ENCODE assay signal across 14 cellular contexts in genomic region chr14:92457018-92457565, GRCh38.
"Had no signal": no experiment of that assay in that cellular context is flagged by ENCODE, and none has a peak within 500 bp of the region (broad histone marks: within the 10 kb centered on the region; RNA-seq: fewer than 3 reads in every experiment).

No MANE protein-coding gene starts in this region.

- H3K27me3 ChIP-seq: adrenal gland, upper lobe of right lung had no signal

- H3K9me3 Mint-ChIP-seq: activated CD4-positive, alpha-beta T cell treated with anti-CD3 and anti-CD28 coated beads, Interleukin-2, amount 10 ng/mL, durations not matched to agents 7 days and 5 days; activated T-helper 2 cell treated with anti-CD3 and anti-CD28 coated beads, Interferon-gamma antibody, Interleukin-2, Interleukin-4, amounts not matched to agents 10 μg/mL and 5 μg/mL and 100 μg/mL, durations not matched to agents 14 hours and 24 hours and 36 hours; immature natural killer cell; T-cell had no signal

- H3K27ac Mint-ChIP-seq: activated CD4-positive, alpha-beta T cell treated with anti-CD3 and anti-CD28 coated beads, Interleukin-2, amount 10 ng/mL, durations not matched to agents 7 days and 5 days; activated T-helper 2 cell treated with anti-CD3 and anti-CD28 coated beads, Interferon-gamma antibody, Interleukin-2, Interleukin-4, amounts not matched to agents 10 μg/mL and 5 μg/mL and 100 μg/mL, durations not matched to agents 14 hours and 24 hours and 36 hours; immature natural killer cell; T-cell had no signal

- H3K4me3 Mint-ChIP-seq: activated CD4-positive, alpha-beta T cell treated with anti-CD3 and anti-CD28 coated beads, Interleukin-2, amount 10 ng/mL, durations not matched to agents 7 days and 5 days; immature natural killer cell; T-cell had no signal

- H3K4me3 ChIP-seq: adrenal gland, suprapubic skin had no signal

- H3K36me3 Mint-ChIP-seq: immature natural killer cell, T-cell had no signal

- H3K4me1 ChIP-seq: adrenal gland had no signal

- ATAC-seq: T-cell had no signal

- H3K9me3 ChIP-seq: adrenal gland, lower lobe of right lung, suprapubic skin, upper lobe of right lung had no signal

- H3K27ac ChIP-seq: suprapubic skin had no signal

- H3K27me3 Mint-ChIP-seq: T-cell had no signal

- DNase-seq: activated CD4-positive, alpha-beta T cell treated with anti-CD3 and anti-CD28 coated beads, Interleukin-2, amount 10 ng/mL, durations not matched to agents 7 days and 5 days; activated naive CD4-positive, alpha-beta T cell treated with anti-CD3 and anti-CD28 coated beads, Interleukin-2, amount 50 U/mL, for 16 hours; cortex of kidney; effector CD8-positive, alpha-beta T cell; stimulated activated CD4-positive, alpha-beta T cell treated with anti-CD3 and anti-CD28 coated beads, Interleukin-4, amount 100 ng/mL, for 1 hour; stimulated activated CD8-positive, alpha-beta memory T cell treated with anti-CD3 and anti-CD28 coated beads, Interleukin-4, amount 100 ng/mL, for 48 hours; stimulated activated naive CD8-positive, alpha-beta T cell treated with anti-CD3 and anti-CD28 coated beads, Interleukin-15, Interleukin-2, amounts not matched to agents 100 U/mL and 50 U/mL, for 24 hours had no signal

- H3K36me3 ChIP-seq: adrenal gland, lower lobe of right lung, suprapubic skin, upper lobe of right lung had no signal
